In genomic region chr10:99993994-99994689, GRCh38 we compare ENCODE assay signal across 8 cellular contexts. TPM values are rescaled to one million over a fixed set of nuclear protein-coding genes. Genes with fewer than 3 reads are reported as not detected.
DNase-seq lines count a peak whose midpoint lies in the region; ATAC-seq and TF ChIP-seq lines count a peak whose summit lies in the region.

No MANE protein-coding gene starts in this region.

- H3K4me3 ChIP-seq in fibroblast of lung (replicated peaks in 1 of 4; ENCODE audit: control extremely low read depth in 1 of 4, insufficient read depth in 1 of 4, low read depth in 3 of 4, low read length in 4 of 4) (peak overlapping the region in 1 of 4 experiments; percentile 23), rectal smooth muscle tissue (ENCODE audit: low read length) (no peak overlapping the region)

- DNase-seq in EH (ENCODE audit: low read depth), result peak; percentile 92
- DNase-seq in NCI-H187 treated with DMSO at 0.1 percent for 48 hours (lab: John Stamatoyannopoulos, UW), result peak; percentile 37
- peak; percentile 26 to 38 for DNase-seq in activated CD8-positive, alpha-beta memory T cell treated with anti-CD3 and anti-CD28 coated beads for 1 hour (ENCODE audit: extremely low read depth in 1 of 2, low read depth in 1 of 2)
- peak; percentile 96 to 97 for DNase-seq in fibroblast of lung (ENCODE audit: low read depth in 2 of 2)
- DNase-seq in NCI-H1105 treated with DMSO at 0.1 percent for 48 hours (lab: John Stamatoyannopoulos, UW), result no peak

- H3K4me2 ChIP-seq in fibroblast of lung (ENCODE audit: extremely low read depth, insufficient read depth, low read length), result peak overlapping the region; percentile 42

- H3K36me3 ChIP-seq in fibroblast of lung (ENCODE audit: control insufficient read depth, insufficient read depth, low read length), result no peaks in the 10 kb centered on the region
- no peaks in the 10 kb centered on the region for H3K36me3 ChIP-seq in rectal smooth muscle tissue (ENCODE audit: control insufficient read depth, insufficient read depth, low read length)

- no peak overlapping the region for H2AFZ ChIP-seq in fibroblast of lung (ENCODE audit: low read length)

- H3K79me2 ChIP-seq in fibroblast of lung (ENCODE audit: control insufficient read depth, insufficient read depth, low read length), result peaks cover 85% of the 10 kb centered on the region

- H3K27me3 ChIP-seq in fibroblast of lung (ENCODE audit: control insufficient read depth, insufficient read depth, low read length) (no peaks in the 10 kb centered on the region), rectal smooth muscle tissue (ENCODE audit: control insufficient read depth, insufficient read depth, low read length) (no peaks in the 10 kb centered on the region)

- H3K9me3 ChIP-seq in fibroblast of lung (ENCODE audit: control insufficient read depth, insufficient read depth, low read depth, low read length), result no peaks in the 10 kb centered on the region

- H3K4me1 ChIP-seq in fibroblast of lung (ENCODE audit: control insufficient read depth, extremely low read depth, insufficient read depth, low read length) (peaks cover 5% of the 10 kb centered on the region), rectal smooth muscle tissue (ENCODE audit: control insufficient read depth, insufficient read depth, low read length) (peaks cover 33% of the 10 kb centered on the region)

- ATAC-seq in GM21723 (IDR thresholded peaks at IDR 0.05; ENCODE audit: unreplicated experiment) (peak; percentile 87), HG03025 (IDR thresholded peaks at IDR 0.05; ENCODE audit: low FRiP score, unreplicated experiment) (no peak)

- TF ChIP-seq CTCF in fibroblast of lung (conservative IDR thresholded peaks at IDR 0.05 in 1 of 2, IDR thresholded peaks at IDR 0.05 in 1 of 2; ENCODE audit: low read depth in 1 of 2, low read length in 2 of 2), result no peak

- no peak overlapping the region for H3K9ac ChIP-seq in fibroblast of lung (ENCODE audit: insufficient read depth, low read length)
- H3K9ac ChIP-seq in rectal smooth muscle tissue (ENCODE audit: low read length), result no peak overlapping the region

- H3K27ac ChIP-seq in fibroblast of lung (ENCODE audit: insufficient read depth, low read length) (peak overlapping the region; percentile 36), rectal smooth muscle tissue (ENCODE audit: low read depth, low read length) (peak overlapping the region; percentile 43)

- no peaks in the 10 kb centered on the region for H4K20me1 ChIP-seq in fibroblast of lung (ENCODE audit: control insufficient read depth, extremely low read depth, insufficient read depth, low read length)

RNA-seq across cellular contexts. Expression of gene DNMBP, which starts 15.6 kb away (rescaled TPM):
- 5.9 and 12.9 TPM in 2 replicates for total RNA-seq in fibroblast of lung
- polyA plus RNA-seq in fibroblast of lung, result 17.6 and 21.2 TPM in 2 replicates
- polyA plus RNA-seq in fibroblast of lung (2012), result 11.3 and 15.0 TPM in 2 replicates
- polyA minus RNA-seq in fibroblast of lung (ENCODE audit: low replicate concordance), result 13.8 and 16.1 TPM in 2 replicates
